22 cellular contexts compared by ENCODE assay signal in genomic region chr6:16057411-16057810, GRCh38.
"Had no signal": no experiment of that assay in that cellular context is flagged by ENCODE, and none has a peak within 500 bp of the region (broad histone marks: within the 10 kb centered on the region; RNA-seq: fewer than 3 reads in every experiment).

No MANE protein-coding gene starts in this region.

- H3K27ac ChIP-seq: body of pancreas, gastrocnemius medialis, hepatocyte, ovary, skin epidermis, thyroid gland, upper lobe of left lung had no signal

- H3K4me2 ChIP-seq: hepatocyte had no signal

- H2AFZ ChIP-seq: hepatocyte had no signal

- H3K4me3 ChIP-seq: body of pancreas, gastrocnemius medialis, hepatocyte, ovary, skin epidermis, thyroid gland, upper lobe of left lung had no signal

- H3K4me1 ChIP-seq: body of pancreas, thyroid gland, upper lobe of left lung had no signal

- DNase-seq: activated CD4-positive, alpha-beta memory T cell treated with anti-CD3 and anti-CD28 coated beads, Interleukin-2, amount 10 ng/mL, durations not matched to agents 7 days and 5 days; activated CD4-positive, alpha-beta T cell treated with anti-CD3 and anti-CD28 coated beads for 1 hour; activated CD4-positive, alpha-beta T cell treated with anti-CD3 and anti-CD28 coated beads, Interleukin-2, amount 10 ng/mL, durations not matched to agents 7 days and 5 days; activated T-cell treated with anti-CD3 and anti-CD28 coated beads, Interleukin-2, amount 50 U/mL, for 48 hours; aorta; endodermal cell; gastrocnemius medialis; islet precursor cell; naive thymus-derived CD4-positive, alpha-beta T cell; ovary; retina; stimulated activated CD4-positive, alpha-beta T cell treated with anti-CD3 and anti-CD28 coated beads, Interleukin-4, amount 100 ng/mL, for 24 hours; stimulated activated naive CD8-positive, alpha-beta T cell treated with anti-CD3 and anti-CD28 coated beads, Interleukin-15, amount 100 ng/mL, for 72 hours; T-helper 17 cell; T1000; upper lobe of left lung had no signal

- H3K36me3 ChIP-seq: gastrocnemius medialis, ovary, thyroid gland, upper lobe of left lung had no signal

- ATAC-seq: body of pancreas; gastrocnemius medialis; left colon; naive thymus-derived CD4-positive, alpha-beta T cell; stimulated activated effector memory CD8-positive, alpha-beta T cell treated with anti-CD3 and anti-CD28 coated beads, Interleukin-12 subunit alpha, Interleukin-12 subunit beta, amount 100 ng/mL, for 72 hours; stimulated activated naive CD8-positive, alpha-beta T cell treated with anti-CD3 and anti-CD28 coated beads, Interleukin-15, amount 100 ng/mL, for 72 hours; T-helper 17 cell had no signal

- H3K9me3 ChIP-seq: body of pancreas, gastrocnemius medialis, ovary, thyroid gland, upper lobe of left lung had no signal

- H3K27me3 ChIP-seq: body of pancreas, gastrocnemius medialis, hepatocyte, ovary, thyroid gland, upper lobe of left lung had no signal
